In the genomic region with DNA sequence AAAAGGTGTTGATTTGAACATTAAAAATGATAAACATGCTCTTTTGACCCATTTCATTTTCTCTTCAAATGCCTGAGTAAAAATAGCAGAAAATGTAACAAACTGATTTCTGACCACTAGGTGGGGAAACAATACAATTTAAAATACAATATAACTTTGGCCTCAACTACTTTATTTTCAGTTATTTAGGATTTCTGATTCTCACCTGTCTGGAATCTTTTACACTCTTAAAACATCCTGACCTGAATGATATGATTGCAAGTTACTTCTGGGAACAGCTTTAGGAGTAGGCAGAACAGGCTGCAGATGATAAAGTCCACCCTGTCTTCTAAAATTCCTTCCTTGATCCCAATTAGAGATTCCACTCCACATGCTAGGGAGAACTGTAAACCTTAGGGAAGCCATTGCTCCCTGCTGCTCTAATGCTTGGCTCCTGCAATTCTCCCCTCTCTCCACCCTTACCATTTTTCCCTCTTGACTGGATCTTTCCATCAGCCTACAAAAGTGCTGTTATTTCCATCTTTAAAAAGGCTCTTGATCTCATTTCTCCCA, we compare ENCODE assay signal across 9 cellular contexts.
DNase-seq lines count a peak whose midpoint lies in the region; ATAC-seq and FAIRE-seq lines count a peak whose summit lies in the region.
"Had no signal": no experiment of that assay in that cellular context is flagged by ENCODE, and none has a peak within 500 bp of the region (broad histone marks: within the 10 kb centered on the region; RNA-seq: fewer than 3 reads in every experiment).

No MANE protein-coding gene starts in this region.

- peaks cover 42% of the 10 kb centered on the region for H3K4me1 ChIP-seq in CD4-positive, CD25-positive, alpha-beta regulatory T cell (ENCODE audit: control insufficient read depth, insufficient read depth, low read length, poor library complexity, severe bottlenecking)

- no peak for FAIRE-seq in HTR-8/SVneo (lab: Jason Lieb, UNC)

- H3K4me3 ChIP-seq in CD4-positive, CD25-positive, alpha-beta regulatory T cell (ENCODE audit: low read depth, low read length), result peak overlapping the region; percentile 34

- peak; percentile 25 to 40 for ATAC-seq in CD4-positive, CD25-positive, alpha-beta regulatory T cell (ENCODE audit: low read depth in 2 of 2)
- ATAC-seq in GM18858 (IDR thresholded peaks at IDR 0.05; ENCODE audit: unreplicated experiment), result no peak

- H3K36me3 Mint-ChIP-seq in CD4-positive, CD25-positive, alpha-beta regulatory T cell, result peaks cover 49% of the 10 kb centered on the region
- H3K36me3 Mint-ChIP-seq in activated naive CD8-positive, alpha-beta T cell treated with anti-CD3 and anti-CD28 coated beads for 36 hours, result peaks cover 42% of the 10 kb centered on the region

- H3K27ac ChIP-seq in CD4-positive, CD25-positive, alpha-beta regulatory T cell (ENCODE audit: insufficient read depth, low read length, poor library complexity, severe bottlenecking), result peak overlapping the region; percentile 49

- H3K9me3 ChIP-seq in CD4-positive, CD25-positive, alpha-beta regulatory T cell (ENCODE audit: control insufficient read depth in 2 of 2, low read length in 2 of 2), result no peaks in the 10 kb centered on the region

- peaks cover 49 to 80% (median 58%) of the 10 kb centered on the region in 4 donors for H3K4me1 Mint-ChIP-seq in CD4-positive, CD25-positive, alpha-beta regulatory T cell
- peaks cover 65% of the 10 kb centered on the region for H3K4me1 Mint-ChIP-seq in activated naive CD8-positive, alpha-beta T cell treated with anti-CD3 and anti-CD28 coated beads for 36 hours

- DNase-seq in CD4-positive, CD25-positive, alpha-beta regulatory T cell, result peak in 2 of 3 donors; percentile 61 to 62
- DNase-seq in HTR-8/SVneo (ENCODE audit: insufficient read length, low spot score) (peak; percentile 18), medulla oblongata (ENCODE audit: extremely low spot score) (peak; percentile 62), T1000 (lab: John Stamatoyannopoulos, UW) (no peak), kidney glomerular epithelial cell (lab: John Stamatoyannopoulos, UW) (no peak)
- no peak for DNase-seq in activated naive CD8-positive, alpha-beta T cell treated with anti-CD3 and anti-CD28 coated beads for 36 hours
- DNase-seq in NK-92 treated with Interleukin-12 subunit alpha and Interleukin-12 subunit beta, amount 100 ng/mL, for 24 hours (lab: John Stamatoyannopoulos, UW), result no peak
- DNase-seq: GOT3 had no signal

- H3K4me3 Mint-ChIP-seq in CD4-positive, CD25-positive, alpha-beta regulatory T cell, result peak overlapping the region in 3 of 4 donors; percentile 9 to 66 (median 13)
- H3K4me3 Mint-ChIP-seq in activated naive CD8-positive, alpha-beta T cell treated with anti-CD3 and anti-CD28 coated beads for 36 hours, result no peak overlapping the region

- peaks cover 66% of the 10 kb centered on the region for H3K36me3 ChIP-seq in CD4-positive, CD25-positive, alpha-beta regulatory T cell (ENCODE audit: control insufficient read depth, insufficient read depth, low read length)

- H3K9me3 Mint-ChIP-seq in CD4-positive, CD25-positive, alpha-beta regulatory T cell, result no peaks in the 10 kb centered on the region
- no peaks in the 10 kb centered on the region for H3K9me3 Mint-ChIP-seq in activated naive CD8-positive, alpha-beta T cell treated with anti-CD3 and anti-CD28 coated beads for 36 hours

- no peaks in the 10 kb centered on the region for H3K27me3 ChIP-seq in CD4-positive, CD25-positive, alpha-beta regulatory T cell (ENCODE audit: control insufficient read depth, insufficient read depth, low read length)

- H3K27ac Mint-ChIP-seq in CD4-positive, CD25-positive, alpha-beta regulatory T cell, result peak overlapping the region; percentile 60 to 99 (median 87)
- H3K27ac Mint-ChIP-seq in activated naive CD8-positive, alpha-beta T cell treated with anti-CD3 and anti-CD28 coated beads for 36 hours, result peak overlapping the region; percentile 61

- no peaks in the 10 kb centered on the region for H3K27me3 Mint-ChIP-seq in CD4-positive, CD25-positive, alpha-beta regulatory T cell
- no peaks in the 10 kb centered on the region for H3K27me3 Mint-ChIP-seq in activated naive CD8-positive, alpha-beta T cell treated with anti-CD3 and anti-CD28 coated beads for 36 hours

Comparison
In these comparisons a context has a peak if more than half of its experiments do, and no peak if none do; other contexts are left out.
1. DNase-seq: peak in CD4-positive, CD25-positive, alpha-beta regulatory T cell (2 of 3), HTR-8/SVneo (single experiment) and medulla oblongata (single experiment); none in activated naive CD8-positive, alpha-beta T cell treated with anti-CD3 and anti-CD28 coated beads for 36 hours (single experiment), NK-92 treated with Interleukin-12 subunit alpha and Interleukin-12 subunit beta, amount 100 ng/mL, for 24 hours (single experiment), T1000 (single experiment) and kidney glomerular epithelial cell (single experiment).